14 cellular contexts compared by ENCODE assay signal in genomic region chr1:37482004-37482785, GRCh38. TPM values are rescaled to one million over a fixed set of nuclear protein-coding genes. Genes with fewer than 3 reads are reported as not detected.
DNase-seq lines count a peak whose midpoint lies in the region; ATAC-seq lines count a peak whose summit lies in the region.
"Had no signal": no experiment of that assay in that cellular context is flagged by ENCODE, and none has a peak within 500 bp of the region (broad histone marks: within the 10 kb centered on the region; RNA-seq: fewer than 3 reads in every experiment).

No MANE protein-coding gene starts in this region.

- H3K9me3 ChIP-seq in CD4-positive, alpha-beta memory T cell (ENCODE audit: control insufficient read depth in 1 of 2, low read length in 2 of 2), result no peaks in the 10 kb centered on the region
- no peaks in the 10 kb centered on the region for H3K9me3 ChIP-seq in naive thymus-derived CD4-positive, alpha-beta T cell (ENCODE audit: control insufficient read depth in 2 of 3, low read length in 3 of 3)

- peaks cover 21% of the 10 kb centered on the region; the same call in 1 of the 2 replicates for H3K36me3 ChIP-seq in ACC112 (ENCODE audit: insufficient read depth, low read length)
- peaks cover 66% of the 10 kb centered on the region for H3K36me3 ChIP-seq in CD4-positive, alpha-beta memory T cell (ENCODE audit: insufficient read depth, low read length)
- H3K36me3 ChIP-seq in naive thymus-derived CD4-positive, alpha-beta T cell (ENCODE audit: control insufficient read depth in 2 of 3, insufficient read depth in 3 of 3, low read length in 3 of 3), result peaks cover 16 to 50% (median 33%) of the 10 kb centered on the region in 3 experiments

- no peaks in the 10 kb centered on the region for H3K27me3 Mint-ChIP-seq in CD4-positive, alpha-beta memory T cell
- no peaks in the 10 kb centered on the region for H3K27me3 Mint-ChIP-seq in activated naive CD8-positive, alpha-beta T cell treated with anti-CD3 and anti-CD28 coated beads, Interleukin-2, amount 10 ng/mL, durations not matched to agents 7 days and 5 days
- no peaks in the 10 kb centered on the region for H3K27me3 Mint-ChIP-seq in naive thymus-derived CD4-positive, alpha-beta T cell

- no peak overlapping the region for H2AFZ ChIP-seq in ACC112 (ENCODE audit: low read length, unreplicated experiment)

- intact Hi-C loops in CD4-positive, alpha-beta memory T cell (cut with micrococcal nuclease), result no loop called here
- intact Hi-C loops in naive thymus-derived CD4-positive, alpha-beta T cell (cut with micrococcal nuclease), result no loop called here

- peaks cover 44% of the 10 kb centered on the region for H3K79me2 ChIP-seq in ACC112 (ENCODE audit: control insufficient read depth, insufficient read depth, low read length, unreplicated experiment)

- no peak for ATAC-seq in activated naive CD8-positive, alpha-beta T cell treated with anti-CD3 and anti-CD28 coated beads, Interleukin-2, amount 10 ng/mL, durations not matched to agents 7 days and 5 days (ENCODE audit: low read depth)
- no peak for ATAC-seq in naive thymus-derived CD4-positive, alpha-beta T cell
- ATAC-seq in GM21367 (IDR thresholded peaks at IDR 0.05; ENCODE audit: unreplicated experiment) (no peak), GM18511 (IDR thresholded peaks at IDR 0.05; ENCODE audit: unreplicated experiment) (no peak), HG03432 (IDR thresholded peaks at IDR 0.05; ENCODE audit: unreplicated experiment) (no peak)
- ATAC-seq: WTC11 had no signal

- peak overlapping the region; percentile 99; the same call in 1 of the 2 replicates for H3K27ac ChIP-seq in ACC112 (ENCODE audit: low read depth, low read length)
- peak overlapping the region; percentile 96 for H3K27ac ChIP-seq in CD4-positive, alpha-beta memory T cell (ENCODE audit: low read depth, low read length)
- peak overlapping the region; percentile 22 for H3K27ac ChIP-seq in naive thymus-derived CD4-positive, alpha-beta T cell (ENCODE audit: low read depth, low read length)
- H3K27ac ChIP-seq: KMS-11 had no signal

- H3K4me1 Mint-ChIP-seq in CD4-positive, alpha-beta memory T cell, result peaks cover 18 to 61% (median 37%) of the 10 kb centered on the region in 4 donors
- peaks cover 28% of the 10 kb centered on the region for H3K4me1 Mint-ChIP-seq in activated naive CD8-positive, alpha-beta T cell treated with anti-CD3 and anti-CD28 coated beads, Interleukin-2, amount 10 ng/mL, durations not matched to agents 7 days and 5 days
- peaks cover 28 to 54% (median 34%) of the 10 kb centered on the region in 7 donors for H3K4me1 Mint-ChIP-seq in naive thymus-derived CD4-positive, alpha-beta T cell

- no peak overlapping the region for H3K4me3 ChIP-seq in ACC112 (ENCODE audit: low read depth, low read length)
- H3K4me3 ChIP-seq in CD4-positive, alpha-beta memory T cell (ENCODE audit: low read length in 2 of 2), result no peak overlapping the region
- no peak overlapping the region for H3K4me3 ChIP-seq in naive thymus-derived CD4-positive, alpha-beta T cell (ENCODE audit: low read length)

- peak in 1 of 5 donors; percentile 8 for DNase-seq in CD4-positive, alpha-beta memory T cell
- no peak for DNase-seq in activated naive CD8-positive, alpha-beta T cell treated with anti-CD3 and anti-CD28 coated beads, Interleukin-2, amount 10 ng/mL, durations not matched to agents 7 days and 5 days
- DNase-seq in naive thymus-derived CD4-positive, alpha-beta T cell, result no peak
- no peak for DNase-seq in AG20443 (ENCODE audit: low spot score)
- DNase-seq: COR-L47, NCI-H187, NCI-H774, SIG-M5 had no signal

- POLR2A ChIA-PET in CD4-positive, alpha-beta memory T cell (lab: Charles Lee; ENCODE audit: partially characterized antibody), result interaction anchor here (0.6 to 11.1 kb wide), 7 partner anchors 7 to 210 kb away, joined by 3 to 229 read pairs (median 4); partner anchors contain the start of genes CDCA8, MEAF6 and ZC3H12A
- POLR2A ChIA-PET in activated naive CD8-positive, alpha-beta T cell treated with anti-CD3 and anti-CD28 coated beads, Interleukin-2, amount 10 ng/mL, durations not matched to agents 7 days and 5 days (lab: Charles Lee), result interaction anchor here (0.6 kb wide), 2 partner anchors 22 to 28 kb away, joined by 3 to 4 read pairs; no protein-coding TSS in a partner anchor
- POLR2A ChIA-PET in naive thymus-derived CD4-positive, alpha-beta T cell (lab: Charles Lee), result interaction anchor here (0.6 to 1.6 kb wide), 4 partner anchors 7 to 39 kb away, joined by 3 to 8 read pairs (median 4); partner anchors contain the start of gene ZC3H12A

- peaks cover 57% of the 10 kb centered on the region for H3K4me1 ChIP-seq in ACC112 (ENCODE audit: control insufficient read depth, insufficient read depth, low read length, unreplicated experiment)
- peaks cover 51% of the 10 kb centered on the region for H3K4me1 ChIP-seq in CD4-positive, alpha-beta memory T cell (ENCODE audit: insufficient read depth, low read length)
- H3K4me1 ChIP-seq in naive thymus-derived CD4-positive, alpha-beta T cell (ENCODE audit: control insufficient read depth in 2 of 2, insufficient read depth in 2 of 2, low read length in 2 of 2), result peaks cover 31 to 33% of the 10 kb centered on the region in 2 donors

- peak overlapping the region; percentile 78 to 100 (median 86) for H3K27ac Mint-ChIP-seq in CD4-positive, alpha-beta memory T cell
- H3K27ac Mint-ChIP-seq in activated naive CD8-positive, alpha-beta T cell treated with anti-CD3 and anti-CD28 coated beads, Interleukin-2, amount 10 ng/mL, durations not matched to agents 7 days and 5 days, result peak overlapping the region; percentile 17
- peak overlapping the region; percentile 59 to 99 (median 74) for H3K27ac Mint-ChIP-seq in naive thymus-derived CD4-positive, alpha-beta T cell

- peak overlapping the region in 4 of 8 donors; percentile 26 to 65 (median 40) for H3K4me3 Mint-ChIP-seq in CD4-positive, alpha-beta memory T cell
- no peak overlapping the region for H3K4me3 Mint-ChIP-seq in activated naive CD8-positive, alpha-beta T cell treated with anti-CD3 and anti-CD28 coated beads, Interleukin-2, amount 10 ng/mL, durations not matched to agents 7 days and 5 days
- peak overlapping the region in 1 of 10 donors; percentile 29 for H3K4me3 Mint-ChIP-seq in naive thymus-derived CD4-positive, alpha-beta T cell
- H3K4me3 Mint-ChIP-seq: WTC11 had no signal

- CTCF ChIA-PET in CD4-positive, alpha-beta memory T cell (lab: Charles Lee; ENCODE audit: partially characterized antibody), result interaction anchor here (11.5 kb wide), 1 partner anchor 25 kb away, joined by 417 read pairs; no protein-coding TSS in a partner anchor
- CTCF ChIA-PET in naive thymus-derived CD4-positive, alpha-beta T cell (lab: Charles Lee), result no interaction called here

- H3K9me3 Mint-ChIP-seq in CD4-positive, alpha-beta memory T cell, result peaks cover 0 to 2% (median 0%) of the 10 kb centered on the region in 8 donors
- H3K9me3 Mint-ChIP-seq in activated naive CD8-positive, alpha-beta T cell treated with anti-CD3 and anti-CD28 coated beads, Interleukin-2, amount 10 ng/mL, durations not matched to agents 7 days and 5 days, result no peaks in the 10 kb centered on the region
- H3K9me3 Mint-ChIP-seq in naive thymus-derived CD4-positive, alpha-beta T cell, result no peaks in the 10 kb centered on the region
- H3K9me3 Mint-ChIP-seq: WTC11 had no signal

- H3K27me3 ChIP-seq in ACC112 (ENCODE audit: insufficient read depth, low read length), result no peaks in the 10 kb centered on the region
- no peaks in the 10 kb centered on the region for H3K27me3 ChIP-seq in CD4-positive, alpha-beta memory T cell (ENCODE audit: insufficient read depth, low read length)
- H3K27me3 ChIP-seq in naive thymus-derived CD4-positive, alpha-beta T cell (ENCODE audit: control insufficient read depth in 2 of 2, insufficient read depth in 2 of 2, low read length in 2 of 2), result no peaks in the 10 kb centered on the region

- H3K36me3 Mint-ChIP-seq in CD4-positive, alpha-beta memory T cell, result peaks cover 31 to 74% of the 10 kb centered on the region in 2 donors
- H3K36me3 Mint-ChIP-seq in activated naive CD8-positive, alpha-beta T cell treated with anti-CD3 and anti-CD28 coated beads, Interleukin-2, amount 10 ng/mL, durations not matched to agents 7 days and 5 days, result peaks cover 31% of the 10 kb centered on the region
- H3K36me3 Mint-ChIP-seq in naive thymus-derived CD4-positive, alpha-beta T cell, result peaks cover 3 to 46% (median 8%) of the 10 kb centered on the region in 5 donors

RNA-seq across cellular contexts. Expression of gene ZC3H12A, which starts 7.8 kb away (rescaled TPM):
- 10 to 100 TPM; 54.6 to 60.7 TPM for total RNA-seq in CD4-positive, alpha-beta memory T cell
- 10 to 100 TPM; 10.6 to 19.9 TPM for polyA plus RNA-seq in CD4-positive, alpha-beta memory T cell
- total RNA-seq in activated naive CD8-positive, alpha-beta T cell treated with anti-CD3 and anti-CD28 coated beads, Interleukin-2, amount 10 ng/mL, durations not matched to agents 7 days and 5 days, result 10 to 100 TPM; 31.0 to 34.6 TPM
- total RNA-seq in naive thymus-derived CD4-positive, alpha-beta T cell, result 100 to 1,000 TPM in 2 of 5 experiments, 10 to 100 TPM in 3; 35.0 to 122 (median 46.7) TPM
- 1 to 10 TPM; 4.4 to 4.7 TPM for polyA plus RNA-seq in naive thymus-derived CD4-positive, alpha-beta T cell

RNA-seq across cellular contexts. Expression of gene MEAF6, which starts 32.4 kb away (rescaled TPM):
- 10 to 100 TPM; 97.9 to 98.2 TPM for total RNA-seq in CD4-positive, alpha-beta memory T cell
- 100 to 1,000 TPM; 132 to 221 TPM for polyA plus RNA-seq in CD4-positive, alpha-beta memory T cell
- 10 to 100 TPM; 73.8 to 80.6 TPM for total RNA-seq in activated naive CD8-positive, alpha-beta T cell treated with anti-CD3 and anti-CD28 coated beads, Interleukin-2, amount 10 ng/mL, durations not matched to agents 7 days and 5 days
- 10 to 100 TPM; 45.0 to 89.5 (median 57.7) TPM for total RNA-seq in naive thymus-derived CD4-positive, alpha-beta T cell
- 100 to 1,000 TPM; 117 to 138 TPM for polyA plus RNA-seq in naive thymus-derived CD4-positive, alpha-beta T cell

Comparison
In these comparisons a context has a peak if more than half of its experiments do, and no peak if none do; other contexts are left out.
1. H3K27ac ChIP-seq: peak in every context shown above with its lines; median percentile 99 in ACC112; 96 in CD4-positive, alpha-beta memory T cell; 22 in naive thymus-derived CD4-positive, alpha-beta T cell.
2. H3K27ac Mint-ChIP-seq: peak in every context shown above with its lines; median percentile 86 in CD4-positive, alpha-beta memory T cell; 74 in naive thymus-derived CD4-positive, alpha-beta T cell; 17 in activated naive CD8-positive, alpha-beta T cell treated with anti-CD3 and anti-CD28 coated beads, Interleukin-2, amount 10 ng/mL, durations not matched to agents 7 days and 5 days.